Comparison of ENCODE assay signal across 26 cellular contexts in genomic region chr7:22683379-22683778, GRCh38. TPM values are rescaled to one million over a fixed set of nuclear protein-coding genes. Genes with fewer than 3 reads are reported as not detected.
"Had no signal": no experiment of that assay in that cellular context is flagged by ENCODE, and none has a peak within 500 bp of the region (broad histone marks: within the 10 kb centered on the region; RNA-seq: fewer than 3 reads in every experiment).

No MANE protein-coding gene starts in this region.

- H3K4me3 ChIP-seq: cardiac muscle cell, SK-N-MC had no signal

- H3K36me3 ChIP-seq: brain microvascular endothelial cell, cardiac muscle cell, WERI-Rb-1 had no signal

- H3K27me3 ChIP-seq: brain microvascular endothelial cell, cardiac muscle cell had no signal

- DNase-seq: activated CD4-positive, alpha-beta T cell treated with anti-CD3 and anti-CD28 coated beads for 4 hours; activated CD8-positive, alpha-beta memory T cell treated with anti-CD3 and anti-CD28 coated beads, Interleukin-2, amount 50 U/mL, for 4 hours; activated CD8-positive, alpha-beta T cell treated with anti-CD3 and anti-CD28 coated beads for 36 hours; brain microvascular endothelial cell; Kasumi-1; NCI-H1048; NCI-H146; NCI-H187 treated with DMSO at 0.1 percent for 48 hours; NCI-H2081 treated with DMSO at 0.1 percent for 48 hours; NCI-H2171 treated with DMSO at 0.1 percent for 48 hours; NCI-H226; NCI-H510A; NCI-H526 treated with DMSO at 0.1 percent for 48 hours; NCI-H82; NK-92 treated with Interleukin-12 subunit alpha and Interleukin-12 subunit beta, amount 100 ng/mL, for 24 hours; OCI-M1; RPMI8226; T-helper 1 cell; WERI-Rb-1 had no signal

- H3K27ac Mint-ChIP-seq: activated CD8-positive, alpha-beta T cell treated with anti-CD3 and anti-CD28 coated beads for 36 hours; activated naive CD4-positive, alpha-beta T cell treated with anti-CD3 and anti-CD28 coated beads, Interleukin-2, amount 50 U/mL, for 72 hours had no signal

- H3K9me3 Mint-ChIP-seq: activated CD8-positive, alpha-beta T cell treated with anti-CD3 and anti-CD28 coated beads for 36 hours had no signal

- H3K27ac ChIP-seq: brain microvascular endothelial cell, cardiac muscle cell, SK-N-MC, WERI-Rb-1 had no signal

- ATAC-seq: activated CD4-positive, CD25-positive, alpha-beta regulatory T cell treated with anti-CD3 and anti-CD28 coated beads, Interleukin-2, amount 50 U/mL, for 24 hours; activated CD8-positive, alpha-beta T cell treated with anti-CD3 and anti-CD28 coated beads for 36 hours; activated naive CD4-positive, alpha-beta T cell treated with anti-CD3 and anti-CD28 coated beads, Interleukin-2, amount 50 U/mL, for 72 hours; Panc1; Right ventricle myocardium inferior had no signal

- H3K36me3 Mint-ChIP-seq: activated naive CD4-positive, alpha-beta T cell treated with anti-CD3 and anti-CD28 coated beads, Interleukin-2, amount 50 U/mL, for 72 hours had no signal

- H3K4me3 Mint-ChIP-seq: activated CD8-positive, alpha-beta T cell treated with anti-CD3 and anti-CD28 coated beads for 36 hours had no signal

RNA-seq across cellular contexts. Expression of gene IL6, which starts 43.6 kb away (rescaled TPM):
- total RNA-seq: activated CD8-positive, alpha-beta T cell treated with anti-CD3 and anti-CD28 coated beads for 36 hours; activated naive CD4-positive, alpha-beta T cell treated with anti-CD3 and anti-CD28 coated beads, Interleukin-2, amount 50 U/mL, for 72 hours; cardiac muscle cell; T-helper 2 cell treated with Interferon-gamma antibody and Interleukin-4, amounts not matched to agents 100 ng/mL and 5 ng/mL, for 36 hours had no signal
- polyA plus RNA-seq: cardiac muscle cell had no signal
